14 cellular contexts compared by ENCODE assay signal in genomic region chr6:40688214-40688761, GRCh38.
DNase-seq lines count a peak whose midpoint lies in the region; ATAC-seq and TF ChIP-seq lines count a peak whose summit lies in the region.
"Had no signal": no experiment of that assay in that cellular context is flagged by ENCODE, and none has a peak within 500 bp of the region (broad histone marks: within the 10 kb centered on the region; RNA-seq: fewer than 3 reads in every experiment).

No MANE protein-coding gene starts in this region.

- H3K23ac ChIP-seq in neuronal stem cell (ENCODE audit: low read depth, low read length, poor library complexity), result no peak overlapping the region

- TF ChIP-seq POLR2A in adrenal gland (IDR thresholded peaks at IDR 0.05), result no peak

- peak; percentile 7 for DNase-seq in HT1080 (ENCODE audit: low read depth)
- peak; percentile 2 for DNase-seq in amniotic epithelial cell (ENCODE audit: low read depth)
- DNase-seq in left lobe of liver (ENCODE audit: low spot score), result no peak
- no peak for DNase-seq in neuronal stem cell (ENCODE audit: low spot score)
- no peak for DNase-seq in activated effector memory CD4-positive, alpha-beta T cell treated with anti-CD3 and anti-CD28 coated beads, Interleukin-2, amount 50 U/mL, for 16 hours
- no peak for DNase-seq in adrenal gland
- DNase-seq: COR-L47, NCI-H1105 treated with DMSO at 0.1 percent for 48 hours, NCI-H1930, NCI-H2171 treated with DMSO at 0.1 percent for 48 hours, NCI-H510A, NCI-H774, PC-9 had no signal

- no peak overlapping the region for H3K18ac ChIP-seq in neuronal stem cell (ENCODE audit: low read length)

- no peak for TF ChIP-seq CTCF in C4-2B (conservative IDR thresholded peaks at IDR 0.05)
- no peak for TF ChIP-seq CTCF in adrenal gland (IDR thresholded peaks at IDR 0.05)

- no peaks in the 10 kb centered on the region for H3K4me1 ChIP-seq in neuronal stem cell (ENCODE audit: control insufficient read depth in 2 of 2, insufficient read depth in 1 of 2, low read depth in 1 of 2, low read length in 2 of 2)
- H3K4me1 ChIP-seq in adrenal gland (replicated peaks in 1 of 2), result no peaks in the 10 kb centered on the region

- H2AK5ac ChIP-seq in neuronal stem cell (ENCODE audit: low read depth, low read length), result no peak overlapping the region

- H3K36me3 ChIP-seq in neuronal stem cell (replicated peaks in 1 of 2; ENCODE audit: control insufficient read depth in 2 of 2, insufficient read depth in 2 of 2, low read length in 2 of 2) (no peaks in the 10 kb centered on the region), adrenal gland (replicated peaks in 1 of 2) (no peaks in the 10 kb centered on the region)

- H3K27me3 ChIP-seq in neuronal stem cell (ENCODE audit: control insufficient read depth in 3 of 3, insufficient read depth in 3 of 3, low read depth in 1 of 3, low read length in 3 of 3), result peaks cover 0 to 3% (median 2%) of the 10 kb centered on the region in 3 experiments
- no peaks in the 10 kb centered on the region for H3K27me3 ChIP-seq in adrenal gland

- WGBS in neuronal stem cell (ENCODE audit: extremely low coverage in 2 of 2, insufficient read length in 2 of 2, insufficient replicate concordance in 1 of 2), 2 donors, result no CpG with 5 or more reads among the region's 7 CpGs
- 55 to 62% (median 58%) methylated on average over 7 of the region's 7 CpGs for WGBS in adrenal gland, 4 donors

- H2BK120ac ChIP-seq in neuronal stem cell (ENCODE audit: low read depth, low read length), result no peak overlapping the region

- no peak overlapping the region for H4K8ac ChIP-seq in neuronal stem cell (ENCODE audit: low read depth, low read length)

- no peak overlapping the region for H3K4ac ChIP-seq in neuronal stem cell (ENCODE audit: low read length)

- no peak overlapping the region for H4K91ac ChIP-seq in neuronal stem cell (ENCODE audit: low read depth, low read length, poor library complexity)

- ATAC-seq in left lobe of liver, result peak; percentile 68

- no peak overlapping the region for H3K4me2 ChIP-seq in neuronal stem cell (ENCODE audit: insufficient read depth, low read length, poor library complexity, severe bottlenecking)
- H3K4me2 ChIP-seq: PC-9 had no signal

- H3K27ac ChIP-seq in C4-2B (peak overlapping the region; percentile 44; the same call in 1 of the 2 replicates), neuronal stem cell (replicated peaks; ENCODE audit: low read length) (no peak overlapping the region), adrenal gland (no peak overlapping the region)
- H3K27ac ChIP-seq: PC-9 had no signal

- H3K9me3 ChIP-seq in neuronal stem cell (replicated peaks in 1 of 2; ENCODE audit: control insufficient read depth in 2 of 2, insufficient read depth in 1 of 2, low read depth in 1 of 2, low read length in 2 of 2), result no peaks in the 10 kb centered on the region
- H3K9me3 ChIP-seq in adrenal gland (replicated peaks in 1 of 3), result no peaks in the 10 kb centered on the region

- no peak overlapping the region for H2BK15ac ChIP-seq in neuronal stem cell (ENCODE audit: low read length)

- H3K4me3 ChIP-seq in neuronal stem cell (ENCODE audit: low read length in 2 of 2), result no peak overlapping the region
- H3K4me3 ChIP-seq in adrenal gland, result no peak overlapping the region
- H3K4me3 ChIP-seq: PC-9 had no signal

- H3K9ac ChIP-seq in neuronal stem cell (ENCODE audit: low read depth, low read length, poor library complexity), result no peak overlapping the region

- intact Hi-C loops in adrenal gland (cut with DNase I), result no loop called here

- no peak overlapping the region for H2AFZ ChIP-seq in neuronal stem cell (ENCODE audit: low read length)
- H2AFZ ChIP-seq: PC-9 had no signal

- H2BK5ac ChIP-seq in neuronal stem cell (ENCODE audit: low read length), result no peak overlapping the region

- H3K14ac ChIP-seq in neuronal stem cell (ENCODE audit: low read length), result no peak overlapping the region

- H3K79me1 ChIP-seq in neuronal stem cell (ENCODE audit: low read depth, low read length), result no peaks in the 10 kb centered on the region

- H2BK12ac ChIP-seq in neuronal stem cell (ENCODE audit: low read length), result no peak overlapping the region

Comparison
In these comparisons a context has a peak if more than half of its experiments do, and no peak if none do; other contexts are left out.
1. DNase-seq: peak in HT1080 (single experiment) and amniotic epithelial cell (single experiment); none in left lobe of liver (single experiment), neuronal stem cell (single experiment), activated effector memory CD4-positive, alpha-beta T cell treated with anti-CD3 and anti-CD28 coated beads, Interleukin-2, amount 50 U/mL, for 16 hours (single experiment) and adrenal gland (0 of 7).